Comparison of ENCODE assay signal across 8 cellular contexts in the genomic region with DNA sequence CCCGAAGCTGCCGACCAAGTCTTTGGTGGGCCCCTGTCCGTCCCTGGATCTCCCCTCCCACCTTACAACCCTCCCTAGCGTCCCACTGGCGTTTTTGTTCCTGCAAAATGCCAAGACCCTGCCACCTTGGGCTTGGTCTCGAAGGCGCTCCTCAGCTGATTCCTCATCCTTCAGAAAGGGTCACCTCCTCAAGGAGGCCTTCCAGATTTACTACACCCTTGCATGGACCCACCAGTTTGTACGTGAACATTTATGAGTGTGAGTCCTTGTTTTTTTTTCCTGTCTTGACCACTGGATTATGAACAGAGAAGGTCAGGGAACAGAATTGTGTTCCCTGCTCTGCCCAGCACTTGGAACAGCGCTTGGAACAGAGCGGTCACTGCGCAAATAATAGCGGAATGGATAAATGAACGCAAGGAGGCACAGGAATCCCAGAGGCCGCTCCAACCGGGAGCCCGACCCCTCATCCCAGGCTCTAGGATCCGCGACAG. TPM values are rescaled to one million over a fixed set of nuclear protein-coding genes. Genes with fewer than 3 reads are reported as not detected.
A peak's percentile ranks its signal among the peaks of the same experiment; 100 is the strongest.
DNase-seq lines count a peak whose midpoint lies in the region; ATAC-seq lines count a peak whose summit lies in the region.
"Had no signal": no experiment of that assay in that cellular context is flagged by ENCODE, and none has a peak within 500 bp of the region (broad histone marks: within the 10 kb centered on the region; RNA-seq: fewer than 3 reads in every experiment).

No MANE protein-coding gene starts in this region.

- H3K9ac ChIP-seq in iPS-15b (ENCODE audit: low read depth, low read length), result no peak overlapping the region

- H3K9me3 ChIP-seq in iPS-15b (ENCODE audit: control insufficient read depth, insufficient read depth, low read length), result no peaks in the 10 kb centered on the region

- H3K27me3 Mint-ChIP-seq in activated CD4-positive, alpha-beta memory T cell treated with anti-CD3 and anti-CD28 coated beads for 36 hours, result peaks cover 26% of the 10 kb centered on the region

- POLR2A ChIA-PET in activated CD4-positive, alpha-beta memory T cell treated with anti-CD3 and anti-CD28 coated beads for 36 hours (lab: Charles Lee), result interaction anchor here (0.7 to 3.6 kb wide), 6 partner anchors 8 to 156 kb away, joined by 3 to 22 read pairs (median 6); a partner anchor contains a TSS

- ATAC-seq in stimulated activated effector memory CD8-positive, alpha-beta T cell treated with anti-CD3 and anti-CD28 coated beads, Interleukin-12 subunit alpha, Interleukin-12 subunit beta, amount 100 ng/mL, for 72 hours, result no peak

- peak overlapping the region; percentile 81 for H3K4me3 Mint-ChIP-seq in activated CD4-positive, alpha-beta memory T cell treated with anti-CD3 and anti-CD28 coated beads for 36 hours
- H3K4me3 Mint-ChIP-seq in stimulated activated effector memory CD8-positive, alpha-beta T cell treated with anti-CD3 and anti-CD28 coated beads, Interleukin-12 subunit alpha, Interleukin-12 subunit beta, amount 100 ng/mL, for 72 hours, result peak overlapping the region; percentile 74

- intact Hi-C loops in activated CD4-positive, alpha-beta memory T cell treated with anti-CD3 and anti-CD28 coated beads for 36 hours (cut with micrococcal nuclease), result no loop called here

- H3K4me1 ChIP-seq in iPS-15b (ENCODE audit: control insufficient read depth, insufficient read depth, low read length), result peaks cover 6% of the 10 kb centered on the region

- H3K4me3 ChIP-seq in iPS-15b (ENCODE audit: low read depth, low read length), result peak overlapping the region; percentile 66

- DNase-seq in HCEC 1CT (peak; percentile 28), NCI-H146 (lab: John Stamatoyannopoulos, UW) (no peak), epidermal melanocyte (ENCODE audit: insufficient read length, low spot score) (no peak), DMS79 treated with DMSO at 0.1 percent for 48 hours (lab: John Stamatoyannopoulos, UW) (no peak)
- DNase-seq in activated CD4-positive, alpha-beta memory T cell treated with anti-CD3 and anti-CD28 coated beads for 36 hours, result no peak
- DNase-seq in stimulated activated effector memory CD8-positive, alpha-beta T cell treated with anti-CD3 and anti-CD28 coated beads, Interleukin-12 subunit alpha, Interleukin-12 subunit beta, amount 100 ng/mL, for 72 hours (ENCODE audit: low spot score in 2 of 2), result no peak

- no peak overlapping the region for H3K27ac Mint-ChIP-seq in activated CD4-positive, alpha-beta memory T cell treated with anti-CD3 and anti-CD28 coated beads for 36 hours
- no peak overlapping the region for H3K27ac Mint-ChIP-seq in stimulated activated effector memory CD8-positive, alpha-beta T cell treated with anti-CD3 and anti-CD28 coated beads, Interleukin-12 subunit alpha, Interleukin-12 subunit beta, amount 100 ng/mL, for 72 hours

- peaks cover 15% of the 10 kb centered on the region for H3K4me1 Mint-ChIP-seq in activated CD4-positive, alpha-beta memory T cell treated with anti-CD3 and anti-CD28 coated beads for 36 hours (ENCODE audit: low read depth)
- peaks cover 41% of the 10 kb centered on the region for H3K4me1 Mint-ChIP-seq in stimulated activated effector memory CD8-positive, alpha-beta T cell treated with anti-CD3 and anti-CD28 coated beads, Interleukin-12 subunit alpha, Interleukin-12 subunit beta, amount 100 ng/mL, for 72 hours

- CTCF ChIA-PET in activated CD4-positive, alpha-beta memory T cell treated with anti-CD3 and anti-CD28 coated beads for 36 hours (lab: Charles Lee), result interaction anchor here (0.8 to 2.0 kb wide), 2 partner anchors 21 to 157 kb away, joined by 6 to 13 read pairs; no protein-coding TSS in a partner anchor

- H3K9me3 Mint-ChIP-seq in activated CD4-positive, alpha-beta memory T cell treated with anti-CD3 and anti-CD28 coated beads for 36 hours, result no peaks in the 10 kb centered on the region
- no peaks in the 10 kb centered on the region for H3K9me3 Mint-ChIP-seq in stimulated activated effector memory CD8-positive, alpha-beta T cell treated with anti-CD3 and anti-CD28 coated beads, Interleukin-12 subunit alpha, Interleukin-12 subunit beta, amount 100 ng/mL, for 72 hours

- H3K36me3 ChIP-seq in iPS-15b (ENCODE audit: control insufficient read depth, insufficient read depth, low read length), result peaks cover 19% of the 10 kb centered on the region

- H3K36me3 Mint-ChIP-seq in activated CD4-positive, alpha-beta memory T cell treated with anti-CD3 and anti-CD28 coated beads for 36 hours, result peaks cover 10% of the 10 kb centered on the region
- H3K36me3 Mint-ChIP-seq in stimulated activated effector memory CD8-positive, alpha-beta T cell treated with anti-CD3 and anti-CD28 coated beads, Interleukin-12 subunit alpha, Interleukin-12 subunit beta, amount 100 ng/mL, for 72 hours, result peaks cover 30% of the 10 kb centered on the region

- peaks cover 40% of the 10 kb centered on the region for H3K27me3 ChIP-seq in iPS-15b (ENCODE audit: control insufficient read depth, insufficient read depth, low read length)

RNA-seq across cellular contexts. Expression of a gene that starts 0.9 kb away (rescaled TPM):
- total RNA-seq in activated CD4-positive, alpha-beta memory T cell treated with anti-CD3 and anti-CD28 coated beads for 36 hours, result 10 to 100 TPM; 34.4 to 37.5 TPM

RNA-seq across cellular contexts. Expression of a gene that starts 1.8 kb away (rescaled TPM):
- total RNA-seq in activated CD4-positive, alpha-beta memory T cell treated with anti-CD3 and anti-CD28 coated beads for 36 hours, result not detected
- total RNA-seq: SK-MEL-5 had no signal

RNA-seq across cellular contexts. Expression of a gene that starts 6.7 kb away (rescaled TPM):
- 10 to 100 TPM; 11.9 to 12.4 TPM for total RNA-seq in activated CD4-positive, alpha-beta memory T cell treated with anti-CD3 and anti-CD28 coated beads for 36 hours

RNA-seq across cellular contexts. Expression of a gene that starts 11.2 kb away (rescaled TPM):
- 10 to 100 TPM; 45.7 to 47.3 TPM for total RNA-seq in activated CD4-positive, alpha-beta memory T cell treated with anti-CD3 and anti-CD28 coated beads for 36 hours

RNA-seq across cellular contexts. Expression of a gene that starts 16.4 kb away (rescaled TPM):
- total RNA-seq in activated CD4-positive, alpha-beta memory T cell treated with anti-CD3 and anti-CD28 coated beads for 36 hours, result not detected
- total RNA-seq: SK-MEL-5 had no signal
